ENCODE assay signal across 27 cellular contexts in the genomic region with DNA sequence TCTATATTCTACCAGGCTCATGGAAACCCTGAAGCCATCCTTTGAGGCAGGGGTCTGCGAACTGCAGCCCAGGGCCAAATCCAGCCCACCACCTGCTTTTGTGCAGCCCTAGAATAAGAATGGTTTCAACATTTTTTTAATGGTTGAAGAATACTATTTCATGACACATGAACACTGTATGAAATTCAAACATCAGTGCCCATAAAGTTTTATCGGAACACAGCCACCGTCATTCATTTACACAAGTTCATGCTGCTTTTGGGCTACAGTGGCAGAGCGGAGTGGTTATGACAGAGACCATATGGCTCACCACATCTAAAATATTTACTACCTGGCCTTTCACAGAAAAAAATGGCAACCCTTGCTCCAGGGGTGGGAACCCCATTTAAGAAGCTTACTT.
A peak's percentile ranks its signal among the peaks of the same experiment; 100 is the strongest.
DNase-seq lines count a peak whose midpoint lies in the region; ATAC-seq, FAIRE-seq and TF ChIP-seq lines count a peak whose summit lies in the region.
"Had no signal": no experiment of that assay in that cellular context is flagged by ENCODE, and none has a peak within 500 bp of the region (broad histone marks: within the 10 kb centered on the region; RNA-seq: fewer than 3 reads in every experiment).

No MANE protein-coding gene starts in this region.

- no peaks in the 10 kb centered on the region for H3K36me3 ChIP-seq in RWPE2 (ENCODE audit: low read depth)
- H3K36me3 ChIP-seq in keratinocyte (ENCODE audit: control insufficient read depth in 2 of 2, extremely low read depth in 1 of 2, insufficient read depth in 2 of 2, low read length in 2 of 2) = no peaks in the 10 kb centered on the region

- H3K4me3 ChIP-seq in RWPE2 (ENCODE audit: severe bottlenecking) (no peak overlapping the region), keratinocyte (ENCODE audit: control insufficient read depth in 2 of 3, extremely low read depth in 1 of 3, insufficient read depth in 2 of 3, low read depth in 1 of 3, low read length in 3 of 3) (no peak overlapping the region), dorsolateral prefrontal cortex (no peak overlapping the region)
- H3K4me3 ChIP-seq: SK-N-MC had no signal

- no peaks in the 10 kb centered on the region for H4K20me1 ChIP-seq in keratinocyte (ENCODE audit: control insufficient read depth, extremely low read depth, insufficient read depth, low read length)

- H3K9me3 ChIP-seq in RWPE2 (ENCODE audit: severe bottlenecking) (no peaks in the 10 kb centered on the region), keratinocyte (ENCODE audit: control insufficient read depth, low read depth, low read length) (no peaks in the 10 kb centered on the region)
- H3K9me3 ChIP-seq: BE2C had no signal

- peak overlapping the region; percentile 19 for H3K27ac Mint-ChIP-seq in activated T-cell treated with anti-CD3 and anti-CD28 coated beads, Interleukin-2, amount 50 U/mL, for 72 hours
- H3K27ac Mint-ChIP-seq in activated T-cell treated with anti-CD3 and anti-CD28 coated beads, Interleukin-2, amount 50 U/mL, for 24 hours = no peak overlapping the region
- H3K27ac Mint-ChIP-seq: CD14-positive monocyte; CD8-positive, alpha-beta memory T cell had no signal

- H2AFZ ChIP-seq in keratinocyte (ENCODE audit: control insufficient read depth, low read length) = no peak overlapping the region

- ATAC-seq in activated T-cell treated with anti-CD3 and anti-CD28 coated beads, Interleukin-2, amount 50 U/mL, for 72 hours (replicated peaks in 1 of 2) = no peak
- no peak for ATAC-seq in RWPE2 (ENCODE audit: low read depth)
- ATAC-seq: Panc1 had no signal

- TF ChIP-seq CTCF in RWPE2 (IDR thresholded peaks at IDR 0.05; ENCODE audit: poor library complexity, severe bottlenecking) = no peak
- TF ChIP-seq CTCF in keratinocyte (optimal IDR thresholded peaks at IDR 0.05 in 1 of 3, IDR thresholded peaks at IDR 0.05 in 1 of 3, conservative IDR thresholded peaks at IDR 0.05 in 1 of 3; ENCODE audit: extremely low read depth in 1 of 3, insufficient read depth in 2 of 3, low read length in 3 of 3) = no peak
- no peak for TF ChIP-seq CTCF in dorsolateral prefrontal cortex (IDR thresholded peaks at IDR 0.05 in 54 of 56, conservative IDR thresholded peaks at IDR 0.05 in 2 of 56; ENCODE audit: low read depth in 1 of 56, partially characterized antibody in 56 of 56)

- H3K9me3 Mint-ChIP-seq in activated T-cell treated with anti-CD3 and anti-CD28 coated beads, Interleukin-2, amount 50 U/mL, for 72 hours = no peaks in the 10 kb centered on the region
- H3K9me3 Mint-ChIP-seq in activated T-cell treated with anti-CD3 and anti-CD28 coated beads, Interleukin-2, amount 50 U/mL, for 24 hours = no peaks in the 10 kb centered on the region
- H3K9me3 Mint-ChIP-seq: CD14-positive monocyte; CD8-positive, alpha-beta memory T cell had no signal

- H3K36me3 Mint-ChIP-seq in activated T-cell treated with anti-CD3 and anti-CD28 coated beads, Interleukin-2, amount 50 U/mL, for 72 hours (ENCODE audit: insufficient read depth in 2 of 2) = peaks cover 0 to 1% of the 10 kb centered on the region in 2 donors
- H3K36me3 Mint-ChIP-seq in activated T-cell treated with anti-CD3 and anti-CD28 coated beads, Interleukin-2, amount 50 U/mL, for 24 hours (ENCODE audit: low read depth) = no peaks in the 10 kb centered on the region

- H3K27ac ChIP-seq in RWPE2 (ENCODE audit: poor library complexity, severe bottlenecking) (peak overlapping the region; percentile 97), keratinocyte (ENCODE audit: control insufficient read depth, insufficient read depth, low read length) (peak overlapping the region; percentile 63), dorsolateral prefrontal cortex (no peak overlapping the region)
- H3K27ac ChIP-seq: SK-N-MC had no signal

- H3K27me3 ChIP-seq in RWPE2 (ENCODE audit: insufficient read depth, poor library complexity, severe bottlenecking) (no peaks in the 10 kb centered on the region), keratinocyte (ENCODE audit: control insufficient read depth, extremely low read depth, insufficient read depth, low read length) (no peaks in the 10 kb centered on the region), dorsolateral prefrontal cortex (no peaks in the 10 kb centered on the region)
- H3K27me3 ChIP-seq: BE2C had no signal

- H3K4me2 ChIP-seq in keratinocyte (ENCODE audit: control insufficient read depth, extremely low read depth, insufficient read depth, low read depth, low read length) = peak overlapping the region; percentile 95

- H3K9me1 ChIP-seq in keratinocyte (ENCODE audit: control insufficient read depth, extremely low read depth, insufficient read depth, low read length) = no peaks in the 10 kb centered on the region

- intact Hi-C loops in dorsolateral prefrontal cortex (cut with DNase I) = no loop called here

- FAIRE-seq in keratinocyte (lab: Jason Lieb, UNC) = no peak
- FAIRE-seq: GM12892, GM19239, H54 had no signal

- H3K9ac ChIP-seq in keratinocyte (ENCODE audit: control insufficient read depth, extremely low read depth, insufficient read depth, low read length) = peak overlapping the region; percentile 64

- H3K79me2 ChIP-seq in keratinocyte (ENCODE audit: control insufficient read depth, insufficient read depth, low read length) = no peaks in the 10 kb centered on the region

- no peaks in the 10 kb centered on the region for H3K27me3 Mint-ChIP-seq in activated T-cell treated with anti-CD3 and anti-CD28 coated beads, Interleukin-2, amount 50 U/mL, for 72 hours (ENCODE audit: low read depth)
- no peaks in the 10 kb centered on the region for H3K27me3 Mint-ChIP-seq in activated T-cell treated with anti-CD3 and anti-CD28 coated beads, Interleukin-2, amount 50 U/mL, for 24 hours
- H3K27me3 Mint-ChIP-seq: CD8-positive, alpha-beta memory T cell had no signal

- peaks cover 35% of the 10 kb centered on the region for H3K4me1 ChIP-seq in RWPE2 (ENCODE audit: insufficient read depth, poor library complexity, severe bottlenecking)
- peaks cover 43% of the 10 kb centered on the region for H3K4me1 ChIP-seq in keratinocyte (ENCODE audit: control insufficient read depth, extremely low read depth, insufficient read depth, low read length)

- no peak for DNase-seq in activated T-cell treated with anti-CD3 and anti-CD28 coated beads, Interleukin-2, amount 50 U/mL, for 72 hours
- DNase-seq in activated T-cell treated with anti-CD3 and anti-CD28 coated beads, Interleukin-2, amount 50 U/mL, for 24 hours = no peak
- no peak for DNase-seq in RWPE2 (ENCODE audit: low spot score)
- DNase-seq in keratinocyte (ENCODE audit: low read depth, low spot score) = no peak
- DNase-seq in dorsolateral prefrontal cortex = no peak
- no peak for DNase-seq in NCI-H2196 treated with DMSO at 0.1 percent for 48 hours (lab: John Stamatoyannopoulos, UW; ENCODE audit: unreplicated experiment)
- DNase-seq in HuH-7.5 (ENCODE audit: low spot score) = no peak
- DNase-seq: 8988T; ACHN; BE2C; Calu3; CD8-positive, alpha-beta memory T cell; DMS153; DND-41; KG1; MM.1S; NCI-H2029; NCI-H226; NCI-H510A; NCI-H69; SIG-M5 had no signal

- H3K4me1 Mint-ChIP-seq in activated T-cell treated with anti-CD3 and anti-CD28 coated beads, Interleukin-2, amount 50 U/mL, for 72 hours (ENCODE audit: low read depth) = peaks cover 6% of the 10 kb centered on the region
- peaks cover 3% of the 10 kb centered on the region for H3K4me1 Mint-ChIP-seq in activated T-cell treated with anti-CD3 and anti-CD28 coated beads, Interleukin-2, amount 50 U/mL, for 24 hours (ENCODE audit: low read depth)
- H3K4me1 Mint-ChIP-seq: CD14-positive monocyte had no signal

- dilution Hi-C loops in keratinocyte (cut with MboI; ENCODE audit: extremely low pct_ligation_motif_present, low sequenced_read_pairs) = no loop called here

- H3K4me3 Mint-ChIP-seq in activated T-cell treated with anti-CD3 and anti-CD28 coated beads, Interleukin-2, amount 50 U/mL, for 72 hours = no peak overlapping the region
- H3K4me3 Mint-ChIP-seq in activated T-cell treated with anti-CD3 and anti-CD28 coated beads, Interleukin-2, amount 50 U/mL, for 24 hours = no peak overlapping the region
- H3K4me3 Mint-ChIP-seq: CD14-positive monocyte; CD8-positive, alpha-beta memory T cell had no signal

Comparison
In these comparisons a context has a peak if more than half of its experiments do, and no peak if none do; other contexts are left out.
1. H3K27ac ChIP-seq: peak in RWPE2 (single experiment) and keratinocyte (single experiment); none in dorsolateral prefrontal cortex (0 of 59).